ENCODE assay signal across 9 cellular contexts in the genomic region with DNA sequence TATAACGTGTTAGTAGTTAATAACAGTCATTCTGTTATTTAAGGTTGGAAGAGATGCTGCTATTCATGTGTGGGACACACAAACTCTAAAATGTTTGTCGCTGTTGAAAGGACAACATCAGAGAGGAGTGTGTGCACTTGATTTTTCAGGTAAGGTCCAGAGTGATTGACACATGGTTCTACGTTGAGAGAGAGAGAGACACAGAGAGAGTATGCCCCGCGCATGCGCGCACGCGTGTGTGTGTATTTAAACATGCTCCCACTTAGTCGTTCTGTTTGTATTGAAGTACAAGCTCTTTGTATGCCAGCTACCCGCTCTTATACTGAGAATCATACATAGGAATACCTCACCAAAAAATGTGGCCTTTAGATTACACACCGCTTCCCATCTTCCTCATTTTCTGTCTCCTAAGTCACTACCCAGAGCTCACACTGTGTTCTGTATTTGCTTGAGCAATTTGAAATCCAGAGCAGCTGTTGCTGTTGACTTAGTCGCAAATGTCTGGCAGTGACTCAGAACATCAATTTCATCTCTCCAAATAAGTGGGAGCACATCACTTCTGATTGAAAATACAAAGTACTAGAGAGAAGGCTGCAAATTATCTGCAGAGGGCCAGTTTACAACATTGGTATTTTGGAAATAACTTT.
DNase-seq lines count a peak whose midpoint lies in the region; ATAC-seq, FAIRE-seq and TF ChIP-seq lines count a peak whose summit lies in the region.
"Had no signal": no experiment of that assay in that cellular context is flagged by ENCODE, and none has a peak within 500 bp of the region (broad histone marks: within the 10 kb centered on the region; RNA-seq: fewer than 3 reads in every experiment).

No MANE protein-coding gene starts in this region.

- H3K56ac ChIP-seq in IMR-90 (ENCODE audit: extremely low read depth, insufficient read depth, low read length) = no peak overlapping the region

- H3K9ac ChIP-seq in IMR-90 (ENCODE audit: low read depth, low read length) (no peak overlapping the region), adipocyte (ENCODE audit: low read length) (no peak overlapping the region)

- no TSS peak for BruUV-seq in IMR-90 (replicated peaks; lab: Mats Ljungman, UMichigan)

- H4K91ac ChIP-seq in IMR-90 (ENCODE audit: insufficient read depth, low read depth, low read length) = no peak overlapping the region

- intact Hi-C loops in IMR-90 (cut with micrococcal nuclease) = no loop called here
- intact Hi-C loops in gastrocnemius medialis (cut with DNase I; ENCODE audit: low total_unique reads) = no loop called here

- no peak overlapping the region for H3K4ac ChIP-seq in IMR-90 (ENCODE audit: low read depth, low read length)

- FAIRE-seq in GM12892 (lab: Jason Lieb, UNC) = no peak

- no peak overlapping the region for H3K23ac ChIP-seq in IMR-90 (ENCODE audit: low read depth, low read length)

- 96% methylated on average over 8 of the region's 13 CpGs; no CpG with 5 or more reads in 1 of the 2 experiments for WGBS in IMR-90 (ENCODE audit: extremely low coverage in 2 of 2, insufficient read length in 1 of 2), 2 experiments

- H2BK20ac ChIP-seq in IMR-90 (ENCODE audit: low read depth, low read length) = no peak overlapping the region

- H3K27me3 ChIP-seq in IMR-90 (ENCODE audit: control insufficient read depth, insufficient read depth, low read length) = peaks cover 9% of the 10 kb centered on the region
- no peaks in the 10 kb centered on the region for H3K27me3 ChIP-seq in adipocyte (replicated peaks; ENCODE audit: control insufficient read depth, insufficient read depth, low read length)
- no peaks in the 10 kb centered on the region for H3K27me3 ChIP-seq in gastrocnemius medialis

- H4K20me1 ChIP-seq in IMR-90 (ENCODE audit: insufficient read depth, low read length) = no peaks in the 10 kb centered on the region

- dilution Hi-C loops in IMR-90 (cut with HindIII; ENCODE audit: low sequenced_read_pairs, unreplicated experiment) = no loop called here

- no peak overlapping the region for H3K27ac ChIP-seq in IMR-90 (ENCODE audit: insufficient read depth, low read length)
- H3K27ac ChIP-seq in gastrocnemius medialis = peak overlapping the region in 3 of 4 donors; percentile 6 to 45 (median 39)

- ATAC-seq in IMR-90 (ENCODE audit: low read depth) (no peak; the same call in 1 of the 2 replicates), gastrocnemius medialis (peak; percentile 81 to 82), HG03159 (IDR thresholded peaks at IDR 0.05; ENCODE audit: unreplicated experiment) (no peak)
- ATAC-seq: SK-N-SH treated with all-trans-retinoic acid at 6 μM for 48 hours; stimulated activated naive CD8-positive, alpha-beta T cell treated with anti-CD3 and anti-CD28 coated beads, Interleukin-15, amount 100 ng/mL, for 72 hours had no signal

- H3K14ac ChIP-seq in IMR-90 (replicated peaks; ENCODE audit: low read depth, low read length) = no peak overlapping the region

- H2BK5ac ChIP-seq in IMR-90 (ENCODE audit: low read depth, low read length, poor library complexity, severe bottlenecking) = no peak overlapping the region

- H2AK9ac ChIP-seq in IMR-90 (replicated peaks; ENCODE audit: low read depth, low read length, poor library complexity) = no peak overlapping the region

- no peak overlapping the region for H3K4me2 ChIP-seq in IMR-90 (ENCODE audit: low read depth, low read length)

- H2BK15ac ChIP-seq in IMR-90 (ENCODE audit: low read depth, low read length) = no peak overlapping the region

- no peak overlapping the region for H4K8ac ChIP-seq in IMR-90 (ENCODE audit: low read depth in 2 of 2, low read length in 2 of 2)

- TF ChIP-seq POLR2A in IMR-90 (IDR thresholded peaks at IDR 0.05; ENCODE audit: low read depth, low read length) = no peak
- no peak for TF ChIP-seq POLR2A in gastrocnemius medialis (IDR thresholded peaks at IDR 0.05)
- TF ChIP-seq POLR2A in GM12892 (IDR thresholded peaks at IDR 0.05; ENCODE audit: low read depth, low read length) = no peak

- DNase-seq in IMR-90 (peak; percentile 45), NCI-H2171 treated with DMSO at 0.1 percent for 48 hours (lab: John Stamatoyannopoulos, UW) (peak; percentile 99), adipocyte (ENCODE audit: low read depth) (peak; percentile 62), gastrocnemius medialis (no peak), GM12892 (ENCODE audit: insufficient read length) (no peak)
- DNase-seq in activated CD4-positive, alpha-beta T cell treated with anti-CD3 and anti-CD28 coated beads for 4 hours = no peak
- DNase-seq: stimulated activated naive CD8-positive, alpha-beta T cell treated with anti-CD3 and anti-CD28 coated beads, Interleukin-15, amount 100 ng/mL, for 72 hours had no signal

- POLR2A ChIA-PET in IMR-90 (lab: Charles Lee; ENCODE audit: unreplicated experiment) = no interaction called here

- CTCF ChIA-PET in IMR-90 (lab: Yijun Ruan, JAX) = no interaction called here

- no peak overlapping the region for H3K18ac ChIP-seq in IMR-90 (ENCODE audit: low read depth, low read length)

- no peak overlapping the region for H4K5ac ChIP-seq in IMR-90 (ENCODE audit: low read depth, low read length)

- no peak for TF ChIP-seq RAD21 in IMR-90 (IDR thresholded peaks at IDR 0.05; ENCODE audit: low read length)

- H3K79me1 ChIP-seq in IMR-90 (ENCODE audit: low read depth in 1 of 2, low read length in 2 of 2) = no peaks in the 10 kb centered on the region

- H3K4me3 ChIP-seq in IMR-90 (ENCODE audit: insufficient read depth, low read depth, low read length) = no peak overlapping the region
- H3K4me3 ChIP-seq in adipocyte (ENCODE audit: low read length) = no peak overlapping the region
- no peak overlapping the region for H3K4me3 ChIP-seq in gastrocnemius medialis

- H2BK120ac ChIP-seq in IMR-90 (ENCODE audit: low read depth, low read length) = no peak overlapping the region

- TF ChIP-seq CTCF in IMR-90 (conservative IDR thresholded peaks at IDR 0.05; ENCODE audit: low read depth, low read length) (no peak), gastrocnemius medialis (IDR thresholded peaks at IDR 0.05 in 4 of 5, conservative IDR thresholded peaks at IDR 0.05 in 1 of 5) (no peak)

- H3K9me3 ChIP-seq in IMR-90 (ENCODE audit: control insufficient read depth, insufficient read depth, low read length) = no peaks in the 10 kb centered on the region
- H3K9me3 ChIP-seq in adipocyte (ENCODE audit: control insufficient read depth, low read length) = no peaks in the 10 kb centered on the region
- no peaks in the 10 kb centered on the region for H3K9me3 ChIP-seq in gastrocnemius medialis

- H3K9me1 ChIP-seq in IMR-90 (ENCODE audit: insufficient read depth, low read length) = no peaks in the 10 kb centered on the region

- H3K4me1 ChIP-seq in IMR-90 (ENCODE audit: control insufficient read depth, insufficient read depth, low read length) (no peaks in the 10 kb centered on the region), adipocyte (ENCODE audit: control insufficient read depth, insufficient read depth, low read length) (peaks cover 7% of the 10 kb centered on the region), gastrocnemius medialis (peaks cover 3 to 11% of the 10 kb centered on the region in 2 donors)

- in situ Hi-C loops in IMR-90 (cut with MboI; ENCODE audit: low sequenced_read_pairs) = no loop called here
- in situ Hi-C loops in gastrocnemius medialis (cut with MboI; ENCODE audit: low sequenced_read_pairs in 4 of 4) = loop anchor here in 1 of 4 donors (25.0 kb wide), 1 partner anchor 316 kb away; no protein-coding TSS in a partner anchor

- no peak overlapping the region for H2AFZ ChIP-seq in IMR-90 (replicated peaks; ENCODE audit: low read length, poor library complexity)

- H3K36me3 ChIP-seq in IMR-90 (ENCODE audit: control insufficient read depth, insufficient read depth, low read length) = no peaks in the 10 kb centered on the region
- no peaks in the 10 kb centered on the region for H3K36me3 ChIP-seq in adipocyte (ENCODE audit: control insufficient read depth, insufficient read depth, low read length, severe bottlenecking)
- H3K36me3 ChIP-seq in gastrocnemius medialis = no peaks in the 10 kb centered on the region

- H2AK5ac ChIP-seq in IMR-90 (ENCODE audit: low read depth, low read length) = no peak overlapping the region

TF ChIP-seq in IMR-90, 13 proteins besides CTCF, POLR2A, EP300 and RAD21:
- TF ChIP-seq NFE2L2 (IDR thresholded peaks at IDR 0.05; ENCODE audit: low read depth, low read length) (no peak), CHD1 (IDR thresholded peaks at IDR 0.05; ENCODE audit: low read depth, low read length) (no peak), BHLHE40 (IDR thresholded peaks at IDR 0.05; ENCODE audit: low read depth, low read length) (no peak)

Comparison
In these comparisons a context has a peak if more than half of its experiments do, and no peak if none do; other contexts are left out.
1. ATAC-seq: peak in gastrocnemius medialis (2 of 2); none in IMR-90 (single experiment) and HG03159 (single experiment).
2. DNase-seq: peak in IMR-90 (single experiment), NCI-H2171 treated with DMSO at 0.1 percent for 48 hours (single experiment) and adipocyte (single experiment); none in gastrocnemius medialis (0 of 2), GM12892 (single experiment) and activated CD4-positive, alpha-beta T cell treated with anti-CD3 and anti-CD28 coated beads for 4 hours (0 of 2).